28 cellular contexts compared by ENCODE assay signal in the genomic region with DNA sequence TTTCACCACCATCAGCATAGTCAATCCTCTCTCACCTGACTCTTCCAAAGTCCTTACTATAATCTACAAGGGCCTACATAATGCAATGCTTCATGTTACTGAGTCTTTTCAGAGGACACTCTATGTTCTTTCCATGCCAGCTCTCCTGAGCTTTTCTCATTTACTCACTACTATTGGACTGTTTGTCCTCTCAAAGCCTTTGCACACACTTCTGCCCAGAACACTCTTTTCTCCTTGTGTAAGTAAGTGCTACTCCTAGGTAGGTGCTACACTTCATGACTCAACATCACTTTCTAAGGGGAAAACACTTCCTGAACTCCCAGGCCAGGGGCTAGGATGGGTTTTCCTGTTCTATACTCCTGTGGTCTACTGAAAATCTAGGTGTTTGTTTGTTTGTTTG.
"Had no signal": no experiment of that assay in that cellular context is flagged by ENCODE, and none has a peak within 500 bp of the region (broad histone marks: within the 10 kb centered on the region; RNA-seq: fewer than 3 reads in every experiment).

No MANE protein-coding gene starts in this region.

- ATAC-seq: naive thymus-derived CD8-positive, alpha-beta T cell; natural killer cell treated with Interleukin-12 subunit alpha and Interleukin-12 subunit beta and Interleukin-15 and Interleukin-18, amount 100 ng/mL, for 72 hours; psoas muscle; right cardiac atrium; right lobe of liver; stimulated activated naive B cell treated with anti-CD40 and anti-IgM and Interleukin-4, amounts not matched to agents 10 μg/mL and 1 μg/mL and 100 μg/mL, for 72 hours had no signal

- H3K27ac Mint-ChIP-seq: naive B cell; naive thymus-derived CD8-positive, alpha-beta T cell; natural killer cell treated with Interleukin-12 subunit alpha and Interleukin-12 subunit beta and Interleukin-15 and Interleukin-18, amount 100 ng/mL, for 72 hours; neural progenitor cell; progenitor cell of endocrine pancreas; stimulated activated naive B cell treated with anti-CD40 and anti-IgM and Interleukin-4, amounts not matched to agents 10 μg/mL and 1 μg/mL and 100 μg/mL, for 72 hours; stimulated activated naive CD8-positive, alpha-beta T cell treated with anti-CD3 and anti-CD28 coated beads, Interleukin-15, Interleukin-2, amounts not matched to agents 100 ng/mL and 50 ng/mL, for 24 hours had no signal

- H3K27me3 ChIP-seq: neural progenitor cell, ovary, right lobe of liver, sigmoid colon, stomach, thyroid gland, tibial nerve, upper lobe of left lung, uterus had no signal

- H3K4me3 ChIP-seq: neural progenitor cell, ovary, psoas muscle, right lobe of liver, sigmoid colon, stomach, thoracic aorta, thyroid gland, tibial nerve, upper lobe of left lung, uterus had no signal

- H2AFZ ChIP-seq: neural progenitor cell, parathyroid adenoma had no signal

- H3K9me3 ChIP-seq: ovary, psoas muscle, right lobe of liver, sigmoid colon, stomach, thoracic aorta, thyroid gland, tibial nerve, upper lobe of left lung, uterus had no signal

- H3K4me1 Mint-ChIP-seq: naive B cell; naive thymus-derived CD8-positive, alpha-beta T cell; neural progenitor cell; stimulated activated naive B cell treated with anti-CD40 and anti-IgM and Interleukin-4, amounts not matched to agents 10 μg/mL and 1 μg/mL and 100 μg/mL, for 72 hours had no signal

- DNase-seq: naive B cell; naive thymus-derived CD8-positive, alpha-beta T cell; occipital lobe; ovary; posterior cingulate gyrus; psoas muscle; right cardiac atrium; right lobe of liver; sigmoid colon; small intestine; stimulated activated CD4-positive, alpha-beta T cell treated with anti-CD3 and anti-CD28 coated beads, Interleukin-15, amount 100 ng/mL, for 24 hours; stimulated activated CD4-positive, alpha-beta T cell treated with anti-CD3 and anti-CD28 coated beads, Interleukin-2, amount 100 ng/mL, for 24 hours; stimulated activated CD4-positive, alpha-beta T cell treated with anti-CD3 and anti-CD28 coated beads, Interleukin-2, amount 100 ng/mL, for 48 hours; stimulated activated CD4-positive, alpha-beta T cell treated with anti-CD3 and anti-CD28 coated beads, Interleukin-4, amount 100 ng/mL, for 24 hours; stimulated activated naive B cell treated with anti-CD40 and anti-IgM and Interleukin-4, amounts not matched to agents 10 μg/mL and 1 μg/mL and 100 μg/mL, for 72 hours; stimulated activated naive CD4-positive, alpha-beta T cell treated with Interleukin-2 at 50 U/mL for 16 hours; stomach; thyroid gland; trophoblast cell; upper lobe of left lung; uterus had no signal

- H3K36me3 ChIP-seq: neural progenitor cell, ovary, right lobe of liver, sigmoid colon, stomach, thoracic aorta, thyroid gland, tibial nerve, upper lobe of left lung, uterus had no signal

- H3K36me3 Mint-ChIP-seq: naive B cell; naive thymus-derived CD8-positive, alpha-beta T cell; natural killer cell treated with Interleukin-12 subunit alpha and Interleukin-12 subunit beta and Interleukin-15 and Interleukin-18, amount 100 ng/mL, for 72 hours; neural progenitor cell; stimulated activated naive B cell treated with anti-CD40 and anti-IgM and Interleukin-4, amounts not matched to agents 10 μg/mL and 1 μg/mL and 100 μg/mL, for 72 hours had no signal

- H3K9me3 Mint-ChIP-seq: neural progenitor cell; stimulated activated naive B cell treated with anti-CD40 and anti-IgM and Interleukin-4, amounts not matched to agents 10 μg/mL and 1 μg/mL and 100 μg/mL, for 72 hours had no signal

- H3K4me3 Mint-ChIP-seq: naive B cell; naive thymus-derived CD8-positive, alpha-beta T cell; natural killer cell treated with Interleukin-12 subunit alpha and Interleukin-12 subunit beta and Interleukin-15 and Interleukin-18, amount 100 ng/mL, for 72 hours; neural progenitor cell; stimulated activated naive B cell treated with anti-CD40 and anti-IgM and Interleukin-4, amounts not matched to agents 10 μg/mL and 1 μg/mL and 100 μg/mL, for 72 hours; stimulated activated naive CD8-positive, alpha-beta T cell treated with anti-CD3 and anti-CD28 coated beads, Interleukin-15, Interleukin-2, amounts not matched to agents 100 ng/mL and 50 ng/mL, for 24 hours had no signal

- H3K27ac ChIP-seq: neural progenitor cell, ovary, parathyroid adenoma, psoas muscle, right lobe of liver, sigmoid colon, stomach, thoracic aorta, thyroid gland, tibial nerve, upper lobe of left lung, uterus had no signal

- H3K4me2 ChIP-seq: neural progenitor cell had no signal

- H3K4me1 ChIP-seq: neural progenitor cell, parathyroid adenoma, psoas muscle, right lobe of liver, sigmoid colon, stomach, thyroid gland, tibial nerve, upper lobe of left lung, uterus had no signal

- H3K9ac ChIP-seq: neural progenitor cell, parathyroid adenoma had no signal
